ENCODE assay signal across 11 cellular contexts in the genomic region with DNA sequence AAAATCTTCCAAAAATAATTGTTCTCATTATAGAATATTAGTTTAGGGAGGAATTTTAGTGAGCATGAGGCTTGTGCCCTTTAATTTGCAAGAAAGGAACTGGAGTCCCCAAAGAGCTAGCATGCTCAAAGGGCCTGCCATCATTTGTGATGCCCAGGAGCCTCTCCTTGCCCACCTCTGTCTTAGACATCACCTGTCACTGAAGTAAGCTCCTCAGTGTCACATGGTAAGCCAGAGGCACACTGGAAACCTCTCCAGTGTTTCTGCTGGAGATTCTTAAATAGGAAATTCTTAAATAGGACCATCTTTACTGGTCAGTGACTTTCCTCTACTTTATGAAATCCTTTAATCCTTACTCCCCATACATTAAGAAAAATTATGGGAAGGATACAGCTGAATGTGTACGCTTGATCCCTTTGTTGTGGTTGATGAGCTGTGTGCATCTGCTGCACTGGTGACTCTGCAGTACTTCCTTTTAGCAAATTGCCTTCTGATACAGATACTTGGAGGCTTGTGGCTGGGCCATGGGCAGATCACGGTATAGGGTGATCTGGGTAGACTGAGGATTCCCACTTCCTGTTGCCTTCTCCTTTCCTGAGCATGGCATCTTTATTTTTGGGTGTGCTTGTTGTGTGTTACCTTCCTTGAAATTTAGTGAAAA.
A peak's percentile ranks its signal among the peaks of the same experiment; 100 is the strongest.
DNase-seq lines count a peak whose midpoint lies in the region; ATAC-seq, FAIRE-seq and TF ChIP-seq lines count a peak whose summit lies in the region.
"Had no signal": no experiment of that assay in that cellular context is flagged by ENCODE, and none has a peak within 500 bp of the region (broad histone marks: within the 10 kb centered on the region; RNA-seq: fewer than 3 reads in every experiment).

No MANE protein-coding gene starts in this region.

- H3K9ac ChIP-seq in HepG2 (ENCODE audit: insufficient read depth, low read depth, low read length), result no peak overlapping the region

- peak; percentile 78 for ATAC-seq in activated CD8-positive, alpha-beta memory T cell treated with anti-CD3 and anti-CD28 coated beads, Interleukin-2, amount 10 ng/mL, durations not matched to agents 7 days and 5 days
- ATAC-seq in HepG2, result no peak
- ATAC-seq in GM21825 (IDR thresholded peaks at IDR 0.05; ENCODE audit: unreplicated experiment), result no peak

- intact Hi-C loops in HepG2 (cut with micrococcal nuclease; ENCODE audit: unreplicated experiment), result no loop called here

- BruUV-seq in HepG2 (replicated peaks; lab: Mats Ljungman, UMichigan), result no TSS peak

- H4K20me1 ChIP-seq in HepG2 (ENCODE audit: insufficient read depth, low read length), result no peaks in the 10 kb centered on the region

- H2AFZ ChIP-seq in HepG2 (ENCODE audit: low read length), result no peak overlapping the region

- H3K4me3 Mint-ChIP-seq in activated CD8-positive, alpha-beta memory T cell treated with anti-CD3 and anti-CD28 coated beads, Interleukin-2, amount 10 ng/mL, durations not matched to agents 7 days and 5 days, result no peak overlapping the region
- no peak overlapping the region for H3K4me3 Mint-ChIP-seq in neural crest cell

- no peak for TF ChIP-seq RAD21 in HepG2 (CRISPR knock-in tag; IDR thresholded peaks at IDR 0.05)

- peaks cover 42% of the 10 kb centered on the region for H3K4me1 Mint-ChIP-seq in activated CD8-positive, alpha-beta memory T cell treated with anti-CD3 and anti-CD28 coated beads, Interleukin-2, amount 10 ng/mL, durations not matched to agents 7 days and 5 days
- peaks cover 28% of the 10 kb centered on the region for H3K4me1 Mint-ChIP-seq in neural crest cell

- H3K9me3 Mint-ChIP-seq in activated CD8-positive, alpha-beta memory T cell treated with anti-CD3 and anti-CD28 coated beads, Interleukin-2, amount 10 ng/mL, durations not matched to agents 7 days and 5 days (ENCODE audit: low read depth), result no peaks in the 10 kb centered on the region
- H3K9me3 Mint-ChIP-seq in neural crest cell, result no peaks in the 10 kb centered on the region

- in situ Hi-C loops in HepG2 (cut with HindIII; ENCODE audit: extremely low pct_ligation_motif_present, low pct_unique_long_range_greater_than_20kb), result no loop called here

- H3K27ac Mint-ChIP-seq in activated CD8-positive, alpha-beta memory T cell treated with anti-CD3 and anti-CD28 coated beads, Interleukin-2, amount 10 ng/mL, durations not matched to agents 7 days and 5 days, result peak overlapping the region; percentile 69
- H3K27ac Mint-ChIP-seq in neural crest cell (ENCODE audit: unreplicated experiment), result peak overlapping the region; percentile 83

- FAIRE-seq in HepG2 (lab: Jason Lieb, UNC), result no peak

- no peak overlapping the region for H3K27ac ChIP-seq in HepG2 (ENCODE audit: extremely low read length, insufficient read depth, low read length)

- H3K27me3 Mint-ChIP-seq in activated CD8-positive, alpha-beta memory T cell treated with anti-CD3 and anti-CD28 coated beads, Interleukin-2, amount 10 ng/mL, durations not matched to agents 7 days and 5 days, result no peaks in the 10 kb centered on the region
- H3K27me3 Mint-ChIP-seq in neural crest cell (ENCODE audit: low read depth), result no peaks in the 10 kb centered on the region

- CTCF ChIA-PET in activated CD8-positive, alpha-beta memory T cell treated with anti-CD3 and anti-CD28 coated beads, Interleukin-2, amount 10 ng/mL, durations not matched to agents 7 days and 5 days (lab: Charles Lee), result interaction anchor here (1.2 kb wide), 2 partner anchors 19 to 94 kb away, joined by 3 to 4 read pairs; no protein-coding TSS in a partner anchor
- CTCF ChIA-PET in HepG2 (lab: Yijun Ruan, JAX; ENCODE audit: low intra/inter-chr PET ratio, low total read pairs), result no interaction called here

- TF ChIP-seq CTCF in neural crest cell (conservative IDR thresholded peaks at IDR 0.05) (no peak), HepG2 (CRISPR knock-in tag; IDR thresholded peaks at IDR 0.05) (no peak)

- DNase-seq in activated CD8-positive, alpha-beta memory T cell treated with anti-CD3 and anti-CD28 coated beads, Interleukin-2, amount 10 ng/mL, durations not matched to agents 7 days and 5 days, result peak; percentile 66
- DNase-seq in activated CD8-positive, alpha-beta memory T cell treated with anti-CD3 and anti-CD28 coated beads, Interleukin-2, amount 50 U/mL, for 4 hours, result no peak
- DNase-seq in OCI-M1 (lab: John Stamatoyannopoulos, UW) (peak; percentile 4), neural crest cell (ENCODE audit: low read depth, low spot score) (no peak), HepG2 (ENCODE audit: low spot score) (no peak), NCI-H2171 (lab: John Stamatoyannopoulos, UW) (no peak)
- DNase-seq in central memory CD4-positive, alpha-beta T cell, result peak; percentile 33
- DNase-seq: DMS53; esophagus squamous epithelium; stimulated activated CD4-positive, alpha-beta T cell treated with anti-CD3 and anti-CD28 coated beads, Interleukin-12 subunit alpha, Interleukin-12 subunit beta, amount 100 ng/mL, for 4 hours had no signal

- no peak overlapping the region for H3K4me3 ChIP-seq in HepG2 (replicated peaks in 1 of 3; ENCODE audit: insufficient read depth in 1 of 3, low read depth in 2 of 3, low read length in 3 of 3)
- H3K4me3 ChIP-seq: esophagus squamous epithelium had no signal

- peaks cover 45% of the 10 kb centered on the region for H3K36me3 Mint-ChIP-seq in activated CD8-positive, alpha-beta memory T cell treated with anti-CD3 and anti-CD28 coated beads, Interleukin-2, amount 10 ng/mL, durations not matched to agents 7 days and 5 days
- peaks cover 4% of the 10 kb centered on the region for H3K36me3 Mint-ChIP-seq in neural crest cell (ENCODE audit: low read depth)

- 77% methylated on average over 2 of the region's 2 CpGs for WGBS in HepG2 (ENCODE audit: low lambda C conversion rate)

- no peaks in the 10 kb centered on the region for H3K9me3 ChIP-seq in HepG2 (ENCODE audit: low read length)
- H3K9me3 ChIP-seq: esophagus squamous epithelium had no signal

- TF ChIP-seq EP300 in HepG2 (IDR thresholded peaks at IDR 0.05; ENCODE audit: low read depth in 2 of 2, low read length in 2 of 2) (no peak), HepG2 (CRISPR knock-in tag; IDR thresholded peaks at IDR 0.05; ENCODE audit: borderline replicate concordance) (no peak)

- TF ChIP-seq POLR2A in HepG2 (IDR thresholded peaks at IDR 0.05; ENCODE audit: insufficient read depth in 1 of 2, low read depth in 2 of 2, low read length in 2 of 2), result no peak

- POLR2A ChIA-PET in HepG2 (lab: Yijun Ruan, JAX), result no interaction called here

- H3K4me2 ChIP-seq in HepG2 (ENCODE audit: low read depth, low read length), result no peak overlapping the region

- no peaks in the 10 kb centered on the region for H3K79me2 ChIP-seq in HepG2 (ENCODE audit: insufficient read depth, low read length)

- peaks cover 9% of the 10 kb centered on the region for H3K4me1 ChIP-seq in HepG2 (ENCODE audit: insufficient read depth, low read length)

- H3K27me3 ChIP-seq in HepG2 (ENCODE audit: control insufficient read depth in 1 of 2, insufficient read depth in 2 of 2, low read length in 2 of 2), result no peaks in the 10 kb centered on the region
- H3K27me3 ChIP-seq: esophagus squamous epithelium had no signal

- H3K36me3 ChIP-seq in HepG2 (replicated peaks in 1 of 2; ENCODE audit: control insufficient read depth in 1 of 2, insufficient read depth in 2 of 2, low read length in 2 of 2), result no peaks in the 10 kb centered on the region; a peak in 1 of 5 replicates

TF ChIP-seq in HepG2, 621 proteins besides CTCF, POLR2A, EP300 and RAD21:
- TF ChIP-seq ZNF337 (CRISPR knock-in tag; IDR thresholded peaks at IDR 0.05; ENCODE audit: borderline replicate concordance, low read depth), result no peak
- TF ChIP-seq ZNF383 (CRISPR knock-in tag; IDR thresholded peaks at IDR 0.05; ENCODE audit: borderline replicate concordance), result no peak

Comparison
In these comparisons a context has a peak if more than half of its experiments do, and no peak if none do; other contexts are left out.
1. DNase-seq: peak in activated CD8-positive, alpha-beta memory T cell treated with anti-CD3 and anti-CD28 coated beads, Interleukin-2, amount 10 ng/mL, durations not matched to agents 7 days and 5 days (single experiment), OCI-M1 (single experiment) and central memory CD4-positive, alpha-beta T cell (single experiment); none in activated CD8-positive, alpha-beta memory T cell treated with anti-CD3 and anti-CD28 coated beads, Interleukin-2, amount 50 U/mL, for 4 hours (single experiment), neural crest cell (single experiment), HepG2 (single experiment) and NCI-H2171 (single experiment).